22 cellular contexts compared by ENCODE assay signal in genomic region chr4:48767055-48767454, GRCh38. TPM values are rescaled to one million over a fixed set of nuclear protein-coding genes. Genes with fewer than 3 reads are reported as not detected.
DNase-seq lines count a peak whose midpoint lies in the region; ATAC-seq, FAIRE-seq and TF ChIP-seq lines count a peak whose summit lies in the region.
"Had no signal": no experiment of that assay in that cellular context is flagged by ENCODE, and none has a peak within 500 bp of the region (broad histone marks: within the 10 kb centered on the region; RNA-seq: fewer than 3 reads in every experiment).

No MANE protein-coding gene starts in this region.

- peaks cover 20% of the 10 kb centered on the region for H3K4me1 ChIP-seq in CD4-positive, CD25-positive, alpha-beta regulatory T cell (ENCODE audit: control insufficient read depth, insufficient read depth, low read length, poor library complexity, severe bottlenecking)
- peaks cover 2% of the 10 kb centered on the region for H3K4me1 ChIP-seq in mesendoderm (ENCODE audit: control insufficient read depth, low read depth, low read length)

- H2BK15ac ChIP-seq in mesendoderm (replicated peaks; ENCODE audit: low read depth) = no peak overlapping the region

- H4K8ac ChIP-seq in mesendoderm (ENCODE audit: low read depth, low read length) = no peak overlapping the region

- no peak overlapping the region for H4K5ac ChIP-seq in mesendoderm (ENCODE audit: low read length)

- H3K9me3 ChIP-seq in CD4-positive, CD25-positive, alpha-beta regulatory T cell (ENCODE audit: control insufficient read depth in 2 of 2, low read length in 2 of 2) = no peaks in the 10 kb centered on the region
- H3K9me3 ChIP-seq: gastrocnemius medialis, left lung had no signal

- H3K4ac ChIP-seq in mesendoderm (ENCODE audit: low read depth, low read length) = no peak overlapping the region

- no peak for DNase-seq in CD4-positive, CD25-positive, alpha-beta regulatory T cell
- DNase-seq in brain microvascular endothelial cell (no peak), mesendoderm (peak; percentile 42), urothelium cell line (ENCODE audit: low spot score) (no peak), NCI-H510A (lab: John Stamatoyannopoulos, UW) (no peak)
- no peak for DNase-seq in stimulated activated CD4-positive, alpha-beta T cell treated with anti-CD3 and anti-CD28 coated beads, Interleukin-2, amount 100 ng/mL, for 24 hours
- DNase-seq: activated CD4-positive, CD25-positive, alpha-beta regulatory T cell; activated CD8-positive, alpha-beta memory T cell treated with anti-CD3 and anti-CD28 coated beads, Interleukin-2, amount 10 ng/mL, durations not matched to agents 7 days and 5 days; activated gamma-delta T cell; amniotic stem cell; gastrocnemius medialis; left lung; NCI-H1417 treated with DMSO at 0.1 percent for 48 hours; NCI-H2171; NCI-H69; occipital lobe; OCI-M1; SHP77 treated with DMSO at 0.1 percent for 48 hours had no signal

- no peaks in the 10 kb centered on the region for H3K27me3 ChIP-seq in CD4-positive, CD25-positive, alpha-beta regulatory T cell (ENCODE audit: control insufficient read depth, insufficient read depth, low read length)
- H3K27me3 ChIP-seq in brain microvascular endothelial cell (replicated peaks) (no peaks in the 10 kb centered on the region), mesendoderm (ENCODE audit: insufficient read depth, low read length, poor library complexity) (no peaks in the 10 kb centered on the region)
- H3K27me3 ChIP-seq: gastrocnemius medialis, left lung had no signal

- peaks cover 0 to 1% (median 0%) of the 10 kb centered on the region in 7 donors for H3K9me3 Mint-ChIP-seq in CD4-positive, CD25-positive, alpha-beta regulatory T cell
- H3K9me3 Mint-ChIP-seq: T-helper 1 cell treated with Interleukin-12 subunit alpha and Interleukin-12 subunit beta and Interleukin-4 antibody, amounts not matched to agents 30 μg/mL and 1 μg/mL, for 36 hours had no signal

- peaks cover 53% of the 10 kb centered on the region for H3K79me2 ChIP-seq in mesendoderm (ENCODE audit: control insufficient read depth, insufficient read depth, low read length)

- peaks cover 17% of the 10 kb centered on the region for H3K79me1 ChIP-seq in mesendoderm (ENCODE audit: low read length)

- peak overlapping the region in 1 of 4 donors; percentile 35 for H3K4me3 Mint-ChIP-seq in CD4-positive, CD25-positive, alpha-beta regulatory T cell
- H3K4me3 Mint-ChIP-seq: activated CD8-positive, alpha-beta memory T cell treated with anti-CD3 and anti-CD28 coated beads, Interleukin-2, amount 10 ng/mL, durations not matched to agents 7 days and 5 days; T-helper 1 cell treated with Interleukin-12 subunit alpha and Interleukin-12 subunit beta and Interleukin-4 antibody, amounts not matched to agents 30 μg/mL and 1 μg/mL, for 36 hours had no signal

- H3K56ac ChIP-seq in mesendoderm (ENCODE audit: low read length) = no peak overlapping the region

- peaks cover 4% of the 10 kb centered on the region for H3K36me3 ChIP-seq in CD4-positive, CD25-positive, alpha-beta regulatory T cell (ENCODE audit: control insufficient read depth, insufficient read depth, low read length)
- H3K36me3 ChIP-seq in brain microvascular endothelial cell (replicated peaks) = no peaks in the 10 kb centered on the region
- no peaks in the 10 kb centered on the region for H3K36me3 ChIP-seq in mesendoderm (ENCODE audit: control insufficient read depth, insufficient read depth, low read length)
- H3K36me3 ChIP-seq: gastrocnemius medialis, left lung had no signal

- WGBS in mesendoderm (ENCODE audit: extremely low coverage, insufficient coverage, low lambda C conversion rate) = no CpG with 5 or more reads among the region's 5 CpGs

- no peak overlapping the region for H2BK120ac ChIP-seq in mesendoderm (ENCODE audit: low read depth, low read length)

- H3K36me3 Mint-ChIP-seq in CD4-positive, CD25-positive, alpha-beta regulatory T cell = peaks cover 10% of the 10 kb centered on the region

- H2AK5ac ChIP-seq in mesendoderm (ENCODE audit: low read length) = no peak overlapping the region

- no peak overlapping the region for H3K4me2 ChIP-seq in mesendoderm (ENCODE audit: low read length)

- H3K27ac ChIP-seq in CD4-positive, CD25-positive, alpha-beta regulatory T cell (ENCODE audit: insufficient read depth, low read length, poor library complexity, severe bottlenecking) = no peak overlapping the region
- H3K27ac ChIP-seq in brain microvascular endothelial cell (no peak overlapping the region), mesendoderm (ENCODE audit: low read depth, low read length) (no peak overlapping the region)
- H3K27ac ChIP-seq: gastrocnemius medialis, left lung had no signal

- in situ Hi-C loops in brain microvascular endothelial cell (cut with HindIII; ENCODE audit: low pct_ligation_motif_present, low sequenced_read_pairs) = no loop called here

- peak; percentile 14 for TF ChIP-seq CTCF in GM12873 (IDR thresholded peaks at IDR 0.05; ENCODE audit: insufficient read depth, low read depth, low read length, missing control alignments)
- TF ChIP-seq CTCF in brain microvascular endothelial cell (IDR thresholded peaks at IDR 0.05; ENCODE audit: low read depth, low read length, missing control alignments) = peak; percentile 43

- peak overlapping the region; percentile 1 for H3K4me3 ChIP-seq in CD4-positive, CD25-positive, alpha-beta regulatory T cell (ENCODE audit: low read depth, low read length)
- H3K4me3 ChIP-seq in brain microvascular endothelial cell (ENCODE audit: low read depth, low read length) (no peak overlapping the region), mesendoderm (ENCODE audit: low read length) (no peak overlapping the region)
- H3K4me3 ChIP-seq: gastrocnemius medialis, left lung had no signal

- no peak for FAIRE-seq in urothelium cell line (lab: Jason Lieb, UNC)
- FAIRE-seq: endometrium had no signal

- no peak overlapping the region for H3K23ac ChIP-seq in mesendoderm (ENCODE audit: low read length)

- no peak overlapping the region for H2BK5ac ChIP-seq in mesendoderm (ENCODE audit: low read length)

- no peak overlapping the region for H3K27ac Mint-ChIP-seq in CD4-positive, CD25-positive, alpha-beta regulatory T cell
- H3K27ac Mint-ChIP-seq: activated CD8-positive, alpha-beta memory T cell treated with anti-CD3 and anti-CD28 coated beads, Interleukin-2, amount 10 ng/mL, durations not matched to agents 7 days and 5 days; T-helper 1 cell treated with Interleukin-12 subunit alpha and Interleukin-12 subunit beta and Interleukin-4 antibody, amounts not matched to agents 30 μg/mL and 1 μg/mL, for 36 hours had no signal

- H3K9ac ChIP-seq in mesendoderm (ENCODE audit: low read length) = no peak overlapping the region

- no peaks in the 10 kb centered on the region for H3K27me3 Mint-ChIP-seq in CD4-positive, CD25-positive, alpha-beta regulatory T cell
- H3K27me3 Mint-ChIP-seq: activated CD8-positive, alpha-beta memory T cell treated with anti-CD3 and anti-CD28 coated beads, Interleukin-2, amount 10 ng/mL, durations not matched to agents 7 days and 5 days had no signal

- peaks cover 22 to 79% (median 54%) of the 10 kb centered on the region in 4 donors for H3K4me1 Mint-ChIP-seq in CD4-positive, CD25-positive, alpha-beta regulatory T cell

- no peak overlapping the region for H3K18ac ChIP-seq in mesendoderm (ENCODE audit: low read length)

- ATAC-seq in CD4-positive, CD25-positive, alpha-beta regulatory T cell (ENCODE audit: low read depth in 2 of 2) = no peak
- ATAC-seq: activated CD8-positive, alpha-beta memory T cell treated with anti-CD3 and anti-CD28 coated beads, Interleukin-2, amount 10 ng/mL, durations not matched to agents 7 days and 5 days; gastrocnemius medialis; left lung; sciatic nerve had no signal

RNA-seq across cellular contexts. Expression of gene FRYL, which starts 13.0 kb away (rescaled TPM):
- 135 TPM for total RNA-seq in CD4-positive, CD25-positive, alpha-beta regulatory T cell
- 10 to 100 TPM; 27.5 to 34.3 (median 31.2) TPM for polyA plus RNA-seq in CD4-positive, CD25-positive, alpha-beta regulatory T cell
- polyA plus RNA-seq in mesendoderm (2013, experiment 1 of 2) = 8.4 TPM
- 7.8 TPM for polyA plus RNA-seq in mesendoderm (2013, experiment 2 of 2)
